8 cellular contexts compared by ENCODE assay signal in the genomic region with DNA sequence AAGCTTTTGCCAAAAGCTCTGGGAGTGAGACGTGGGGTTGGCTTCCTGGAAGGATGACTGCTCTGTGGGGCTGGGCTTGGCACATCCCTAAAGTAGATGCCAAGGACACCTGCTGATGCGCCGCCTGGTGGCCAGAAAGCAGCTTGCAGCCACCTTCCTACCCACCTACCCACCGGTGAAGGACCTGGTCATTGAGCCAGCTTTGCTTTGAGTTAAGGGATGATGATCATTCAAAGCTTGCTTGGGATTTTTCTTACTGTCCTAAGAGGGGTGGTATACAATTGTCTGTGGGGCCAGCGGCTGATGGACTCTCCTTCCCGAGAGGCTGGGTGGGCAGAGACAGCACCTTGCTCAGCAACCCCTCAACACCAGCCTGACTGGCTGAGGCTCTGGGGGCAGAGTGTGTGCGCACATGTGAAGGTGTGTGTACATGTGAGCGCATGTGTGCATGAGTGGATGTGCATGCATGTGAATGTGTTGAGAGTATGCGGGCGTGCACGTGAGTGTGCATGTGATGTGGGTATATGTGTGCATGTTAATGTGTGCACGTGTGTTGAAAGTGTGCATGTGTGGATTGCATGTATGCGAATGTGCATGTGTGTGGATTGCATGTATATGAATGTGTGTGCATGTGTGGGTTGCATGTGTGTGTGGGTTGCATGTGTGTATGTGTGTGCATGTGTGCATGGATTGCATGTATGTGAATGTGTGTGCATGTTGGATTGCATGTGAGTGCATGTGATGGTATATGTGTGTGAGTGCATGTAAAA. TPM values are rescaled to one million over a fixed set of nuclear protein-coding genes. Genes with fewer than 3 reads are reported as not detected.
DNase-seq lines count a peak whose midpoint lies in the region; ATAC-seq and TF ChIP-seq lines count a peak whose summit lies in the region.

No MANE protein-coding gene starts in this region.

- H3K27me3 ChIP-seq in HCT116 (ENCODE audit: insufficient read depth, low read length) (no peaks in the 10 kb centered on the region), gastrocnemius medialis (peaks cover 0 to 3% (median 0%) of the 10 kb centered on the region in 3 donors)

- TF ChIP-seq CTCF in HCT116 (IDR thresholded peaks at IDR 0.05 in 2 of 3, conservative IDR thresholded peaks at IDR 0.05 in 1 of 3; ENCODE audit: borderline replicate concordance in 1 of 3, insufficient read depth in 1 of 3, low read depth in 2 of 3, low read length in 2 of 3), result peak; percentile 94 to 100 (median 100)
- TF ChIP-seq CTCF in gastrocnemius medialis (IDR thresholded peaks at IDR 0.05 in 4 of 5, conservative IDR thresholded peaks at IDR 0.05 in 1 of 5), result peak; percentile 72 to 89 (median 83)

- BruUV-seq in HCT116 (replicated peaks; lab: Mats Ljungman, UMichigan), result no TSS peak

- in situ Hi-C loops in SK-MEL-5 (cut with HindIII; ENCODE audit: low pct_unique_long_range_greater_than_20kb, low sequenced_read_pairs), result loop anchor here (10.0 kb wide), 1 partner anchor 352 kb away; no protein-coding TSS in a partner anchor
- in situ Hi-C loops in gastrocnemius medialis (cut with MboI; ENCODE audit: low sequenced_read_pairs in 4 of 4), result no loop called here

- TF ChIP-seq POLR2A in HCT116 (IDR thresholded peaks at IDR 0.05; ENCODE audit: borderline replicate concordance, extremely low read depth, insufficient read depth, insufficient read length) (no peak), gastrocnemius medialis (IDR thresholded peaks at IDR 0.05) (no peak)

- H3K9me3 ChIP-seq in HCT116 (ENCODE audit: control insufficient read depth in 1 of 2, insufficient read depth in 1 of 2, low read depth in 1 of 2, low read length in 2 of 2) (no peaks in the 10 kb centered on the region), gastrocnemius medialis (no peaks in the 10 kb centered on the region)

- POLR2A ChIA-PET in HCT116 (lab: Charles Lee), result no interaction called here

- H2AFZ ChIP-seq in HCT116 (ENCODE audit: low read depth, low read length, poor library complexity, severe bottlenecking), result no peak overlapping the region

- H3K27ac ChIP-seq in HCT116 (ENCODE audit: low read depth, low read length), result no peak overlapping the region; the same call in 1 of the 2 replicates
- no peak overlapping the region for H3K27ac ChIP-seq in gastrocnemius medialis

- H3K9me2 ChIP-seq in HCT116 (ENCODE audit: insufficient read depth), result no peaks in the 10 kb centered on the region

- peaks cover 0 to 13% of the 10 kb centered on the region in 2 experiments; a peak in 3 of 4 replicates for H3K4me1 ChIP-seq in HCT116 (ENCODE audit: control insufficient read depth in 1 of 2, insufficient read depth in 2 of 2, low read length in 2 of 2)
- H3K4me1 ChIP-seq in gastrocnemius medialis, result peaks cover 10 to 13% of the 10 kb centered on the region in 2 donors

- no peak overlapping the region for H3K9ac ChIP-seq in HCT116 (ENCODE audit: low read length)

- H3K36me3 ChIP-seq in HCT116 (ENCODE audit: control insufficient read depth in 1 of 2, insufficient read depth in 2 of 2, low read length in 2 of 2) (no peaks in the 10 kb centered on the region), gastrocnemius medialis (no peaks in the 10 kb centered on the region)

- H3K4me2 ChIP-seq in HCT116 (ENCODE audit: low read length), result no peak overlapping the region

- H3K79me2 ChIP-seq in HCT116 (ENCODE audit: insufficient read depth, low read length), result no peaks in the 10 kb centered on the region

- peak; percentile 73 for DNase-seq in AG20443 (ENCODE audit: low spot score)
- DNase-seq in HCT116 (ENCODE audit: low read depth, low spot score), result peak; percentile 60
- DNase-seq in SK-MEL-5 (ENCODE audit: low read depth, low spot score), result peak; percentile 91
- DNase-seq in activated gamma-delta T cell treated with Interleukin-2 at 50 U/mL for 16 hours, result peak; percentile 67
- peak; percentile 84 for DNase-seq in Right ventricle myocardium inferior (ENCODE audit: missing footprints)
- peak; percentile 42 to 61 for DNase-seq in gastrocnemius medialis
- DNase-seq in NCI-H2081 treated with DMSO at 0.1 percent for 48 hours (lab: John Stamatoyannopoulos, UW), result no peak
- DNase-seq in NCI-H128 (lab: John Stamatoyannopoulos, UW; ENCODE audit: unreplicated experiment), result no peak

- no peaks in the 10 kb centered on the region for H4K20me1 ChIP-seq in HCT116 (ENCODE audit: insufficient read depth)

- RAD21 ChIA-PET in HCT116 (lab: Charles Lee; ENCODE audit: low non-redundant PET in 1 of 2, low total read pairs in 2 of 2, uncharacterized antibody in 2 of 2, unreplicated experiment in 2 of 2), result interaction anchor here (0.6 to 1.2 kb wide), 3 partner anchors 14 to 32 kb away, joined by 3 to 4 read pairs (median 4); a partner anchor contains a TSS

- intact Hi-C loops in HCT116 (cut with micrococcal nuclease), result loop anchor here (1.0 to 2.0 kb wide), 2 partner anchors 16 to 23 kb away; no protein-coding TSS in a partner anchor
- intact Hi-C loops in Right ventricle myocardium inferior (cut with DNase I), result no loop called here
- intact Hi-C loops in gastrocnemius medialis (cut with DNase I; ENCODE audit: low total_unique reads), result loop anchor here (1.0 kb wide), 1 partner anchor 23 kb away; no protein-coding TSS in a partner anchor

- ATAC-seq in HCT116, result peak; percentile 86
- no peak for ATAC-seq in Right ventricle myocardium inferior
- peak; percentile 44 to 51 for ATAC-seq in gastrocnemius medialis

- CTCF ChIA-PET in HCT116 (lab: Charles Lee), result interaction anchor here (0.7 to 3.3 kb wide), 16 partner anchors 9 to 546 kb away, joined by 3 to 37 read pairs (median 4); a partner anchor contains a TSS

- peak; percentile 90 for TF ChIP-seq RAD21 in HCT116 (IDR thresholded peaks at IDR 0.05; ENCODE audit: low read depth)

- H3K4me3 ChIP-seq in HCT116 (replicated peaks in 1 of 2; ENCODE audit: low read depth in 1 of 2, low read length in 2 of 2) (no peak overlapping the region), gastrocnemius medialis (no peak overlapping the region)

TF ChIP-seq in HCT116, 20 proteins besides CTCF, POLR2A, EP300 and RAD21:
- TF ChIP-seq CEBPB (IDR thresholded peaks at IDR 0.05; ENCODE audit: low read depth) (no peak), EZH2 (IDR thresholded peaks at IDR 0.05) (no peak), YY1 (IDR thresholded peaks at IDR 0.05; ENCODE audit: extremely low read depth, insufficient replicate concordance, low read depth, low read length) (no peak), SP1 (IDR thresholded peaks at IDR 0.05; ENCODE audit: low read depth) (no peak), FOSL1 (IDR thresholded peaks at IDR 0.05; ENCODE audit: low read depth) (no peak)

RNA-seq across cellular contexts. Expression of a gene that starts 18.6 kb away (rescaled TPM):
- 4.0 TPM for total RNA-seq in HCT116 (2021; ENCODE audit: unreplicated experiment)
- polyA plus RNA-seq in HCT116 (2012), result 3.5 and 3.7 TPM in 2 replicates
- 15.7 and 15.8 TPM in 2 replicates for total RNA-seq in SK-MEL-5 (2014; rRNA removed; shearing (Covaris generic))
- polyA plus RNA-seq in SK-MEL-5 (2015; cell fraction: cytosol; rRNA removed), result 43.3 and 55.9 TPM in 2 replicates
- 2.9 and 3.5 TPM in 2 replicates for polyA plus RNA-seq in SK-MEL-5 (2015; cell fraction: nucleus; rRNA removed)
- 240 TPM for total RNA-seq in Right ventricle myocardium inferior
- total RNA-seq in gastrocnemius medialis, result 10 to 100 TPM; 11.1 to 38.6 (median 21.2) TPM

RNA-seq across cellular contexts. Expression of a gene that starts 32.0 kb away (rescaled TPM):
- total RNA-seq in HCT116 (2021; ENCODE audit: unreplicated experiment) (54.2 TPM), Right ventricle myocardium inferior (29.8 TPM), gastrocnemius medialis (10 to 100 TPM in 2 of 4 donors, 1 to 10 TPM in 2; 5.1 to 14.2 (median 9.3) TPM)
- polyA plus RNA-seq in HCT116 (2012), result 21.4 and 21.8 TPM in 2 replicates
- total RNA-seq in SK-MEL-5 (2014; rRNA removed; shearing (Covaris generic)), result 12.4 and 17.4 TPM in 2 replicates
- 17.4 and 27.5 TPM in 2 replicates for polyA plus RNA-seq in SK-MEL-5 (2015; cell fraction: cytosol; rRNA removed)
- polyA plus RNA-seq in SK-MEL-5 (2015; cell fraction: nucleus; rRNA removed), result 712 and 792 TPM in 2 replicates

RNA-seq across cellular contexts. Expression of a gene that starts 33.0 kb away (rescaled TPM):
- total RNA-seq in HCT116 (2021; ENCODE audit: unreplicated experiment) (97.1 TPM), Right ventricle myocardium inferior (31.1 TPM), gastrocnemius medialis (10 to 100 TPM; 17.5 to 38.3 (median 26.6) TPM)
- polyA plus RNA-seq in HCT116 (2012), result 85.2 and 106 TPM in 2 replicates
- 104 and 107 TPM in 2 replicates for total RNA-seq in SK-MEL-5 (2014; rRNA removed; shearing (Covaris generic))
- 162 and 163 TPM in 2 replicates for polyA plus RNA-seq in SK-MEL-5 (2015; cell fraction: cytosol; rRNA removed)
- polyA plus RNA-seq in SK-MEL-5 (2015; cell fraction: nucleus; rRNA removed), result 25.6 and 45.7 TPM in 2 replicates

Comparison
In these comparisons a context has a peak if more than half of its experiments do, and no peak if none do; other contexts are left out.
1. DNase-seq: peak in AG20443 (single experiment), HCT116 (single experiment), SK-MEL-5 (single experiment), activated gamma-delta T cell treated with Interleukin-2 at 50 U/mL for 16 hours (single experiment), Right ventricle myocardium inferior (single experiment) and gastrocnemius medialis (2 of 2); none in NCI-H2081 treated with DMSO at 0.1 percent for 48 hours (single experiment) and NCI-H128 (single experiment).